27 cellular contexts compared by ENCODE assay signal in genomic region chr6:48229849-48230248, GRCh38.
"Had no signal": no experiment of that assay in that cellular context is flagged by ENCODE, and none has a peak within 500 bp of the region (broad histone marks: within the 10 kb centered on the region; RNA-seq: fewer than 3 reads in every experiment).

No MANE protein-coding gene starts in this region.

- H3K4me2 ChIP-seq: hepatocyte, neural progenitor cell had no signal

- H3K27ac ChIP-seq: epithelial cell of prostate, esophagus muscularis mucosa, hepatocyte, left ventricle myocardium inferior, lower lobe of right lung, neural progenitor cell, ovary, prostate gland, sigmoid colon, skin epidermis, testis, tibial nerve, upper lobe of right lung, vagina had no signal

- H3K4me3 ChIP-seq: esophagus muscularis mucosa, hepatocyte, left ventricle myocardium inferior, lower lobe of right lung, neural progenitor cell, ovary, prostate gland, sigmoid colon, skin epidermis, testis, tibial nerve, upper lobe of right lung, vagina had no signal

- H3K9me3 ChIP-seq: lower lobe of right lung, ovary, prostate gland, sigmoid colon, testis, upper lobe of right lung, vagina had no signal

- H3K9ac ChIP-seq: neural progenitor cell had no signal

- H3K4me1 ChIP-seq: esophagus muscularis mucosa, left ventricle myocardium inferior, lower lobe of right lung, prostate gland, sigmoid colon, testis, tibial nerve, upper lobe of right lung, vagina had no signal

- H3K79me2 ChIP-seq: hepatocyte had no signal

- H3K27me3 ChIP-seq: esophagus muscularis mucosa, hepatocyte, neural progenitor cell, ovary, sigmoid colon, testis, tibial nerve, upper lobe of right lung, vagina had no signal

- ATAC-seq: effector memory CD8-positive, alpha-beta T cell; left cardiac atrium; lower lobe of right lung; natural killer cell treated with Interleukin-12 subunit alpha and Interleukin-12 subunit beta and Interleukin-15 and Interleukin-18, amount 100 ng/mL, for 72 hours; stimulated activated naive B cell treated with anti-CD40 and anti-IgM and Interleukin-4, amounts not matched to agents 10 μg/mL and 1 μg/mL and 100 μg/mL, for 72 hours; stimulated activated naive CD8-positive, alpha-beta T cell treated with anti-CD3 and anti-CD28 coated beads, Interleukin-15, amount 100 ng/mL, for 72 hours; upper lobe of right lung had no signal

- H2AFZ ChIP-seq: hepatocyte, neural progenitor cell had no signal

- DNase-seq: effector memory CD8-positive, alpha-beta T cell; foreskin fibroblast; kidney; left cardiac atrium; left ventricle myocardium inferior; lower lobe of right lung; mesenchymal stem cell; midbrain; nucleus accumbens; ovary; retina; sigmoid colon; stimulated activated CD4-positive, alpha-beta T cell treated with anti-CD3 and anti-CD28 coated beads, Interleukin-2, amount 100 ng/mL, for 24 hours; stimulated activated CD4-positive, alpha-beta T cell treated with anti-CD3 and anti-CD28 coated beads, Interleukin-4, amount 100 ng/mL, for 4 hours; stimulated activated naive B cell treated with anti-CD40 and anti-IgM and Interleukin-4, amounts not matched to agents 10 μg/mL and 1 μg/mL and 100 μg/mL, for 72 hours; stimulated activated naive CD8-positive, alpha-beta T cell treated with anti-CD3 and anti-CD28 coated beads, Interleukin-15, amount 100 ng/mL, for 72 hours; testis; upper lobe of right lung had no signal

- H3K36me3 ChIP-seq: esophagus muscularis mucosa, left ventricle myocardium inferior, lower lobe of right lung, neural progenitor cell, ovary, prostate gland, sigmoid colon, tibial nerve, upper lobe of right lung, vagina had no signal

- FAIRE-seq: kidney had no signal
